In genomic region chr6:13261464-13261994, GRCh38 we compare ENCODE assay signal across 9 cellular contexts.
DNase-seq lines count a peak whose midpoint lies in the region; ATAC-seq and TF ChIP-seq lines count a peak whose summit lies in the region.
"Had no signal": no experiment of that assay in that cellular context is flagged by ENCODE, and none has a peak within 500 bp of the region (broad histone marks: within the 10 kb centered on the region; RNA-seq: fewer than 3 reads in every experiment).

No MANE protein-coding gene starts in this region.

- intact Hi-C loops in stomach (cut with DNase I; ENCODE audit: low total_unique reads): no loop called here
- intact Hi-C loops in dorsolateral prefrontal cortex (cut with DNase I): no loop called here
- intact Hi-C loops in activated T-helper 1 cell treated with anti-CD3 and anti-CD28 coated beads, Interleukin-12 subunit alpha, Interleukin-12 subunit beta, Interleukin-2, Interleukin-4 antibody, amounts not matched to agents 30 ng/mL and 10 ng/mL and 1 ng/mL, durations not matched to agents 14 hours and 24 hours and 36 hours (cut with micrococcal nuclease): no loop called here

- no peak for TF ChIP-seq EP300 in stomach (IDR thresholded peaks at IDR 0.05)

- peaks cover 0 to 3% (median 0%) of the 10 kb centered on the region in 11 experiments; a peak in 2 of 22 replicates for H4K20me1 ChIP-seq in BLaER1 treated with 17β-estradiol and CSF1 and Interleukin-3, amounts not matched to agents 10 nM and 100 nM

- H3K27me3 Mint-ChIP-seq in activated T-helper 1 cell treated with anti-CD3 and anti-CD28 coated beads, Interleukin-12 subunit alpha, Interleukin-12 subunit beta, Interleukin-2, Interleukin-4 antibody, amounts not matched to agents 30 ng/mL and 10 ng/mL and 1 ng/mL, durations not matched to agents 14 hours and 24 hours and 36 hours (ENCODE audit: insufficient read depth): no peaks in the 10 kb centered on the region

- peak; percentile 68 for ATAC-seq in GM19043 (IDR thresholded peaks at IDR 0.05; ENCODE audit: low read depth, unreplicated experiment)
- ATAC-seq in HG03095 (IDR thresholded peaks at IDR 0.05; ENCODE audit: unreplicated experiment): peak; percentile 61

- 0 out of 22 replicates have a peak, but pooled peaks cover 0 to 5% (median 0%) of the 10 kb centered on the region in 11 experiments for H3K27me3 ChIP-seq in BLaER1 treated with 17β-estradiol and CSF1 and Interleukin-3, amounts not matched to agents 10 nM and 100 nM
- H3K27me3 ChIP-seq in stomach (no peaks in the 10 kb centered on the region), dorsolateral prefrontal cortex (no peaks in the 10 kb centered on the region)

- peak overlapping the region in 7 of 11 experiments; percentile 13 to 70 (median 53); a peak in 12 of 22 replicates for H3K9ac ChIP-seq in BLaER1 treated with 17β-estradiol and CSF1 and Interleukin-3, amounts not matched to agents 10 nM and 100 nM

- no peak for TF ChIP-seq POLR2A in stomach (IDR thresholded peaks at IDR 0.05)

- 46 to 72% (median 63%) methylated on average over 1 of the region's 1 CpG for WGBS in stomach, 5 donors

- peaks cover 61 to 93% (median 76%) of the 10 kb centered on the region in 10 experiments for H3K4me1 ChIP-seq in BLaER1 treated with 17β-estradiol and CSF1 and Interleukin-3, amounts not matched to agents 10 nM and 100 nM
- peaks cover 0 to 5% (median 0%) of the 10 kb centered on the region in 4 donors for H3K4me1 ChIP-seq in stomach

- peaks cover 0 to 14% (median 5%) of the 10 kb centered on the region in 11 experiments; a peak in 10 of 22 replicates for H3K9me3 ChIP-seq in BLaER1 treated with 17β-estradiol and CSF1 and Interleukin-3, amounts not matched to agents 10 nM and 100 nM (replicated peaks in 1 of 11)
- no peaks in the 10 kb centered on the region for H3K9me3 ChIP-seq in stomach

- H3K27ac Mint-ChIP-seq in activated T-helper 1 cell treated with anti-CD3 and anti-CD28 coated beads, Interleukin-12 subunit alpha, Interleukin-12 subunit beta, Interleukin-2, Interleukin-4 antibody, amounts not matched to agents 30 ng/mL and 10 ng/mL and 1 ng/mL, durations not matched to agents 14 hours and 24 hours and 36 hours: no peak overlapping the region

- no peaks in the 10 kb centered on the region for H3K36me3 Mint-ChIP-seq in activated T-helper 1 cell treated with anti-CD3 and anti-CD28 coated beads, Interleukin-12 subunit alpha, Interleukin-12 subunit beta, Interleukin-2, Interleukin-4 antibody, amounts not matched to agents 30 ng/mL and 10 ng/mL and 1 ng/mL, durations not matched to agents 14 hours and 24 hours and 36 hours (ENCODE audit: low read depth)

- H3K4me2 ChIP-seq in BLaER1 treated with 17β-estradiol and CSF1 and Interleukin-3, amounts not matched to agents 10 nM and 100 nM: peak overlapping the region; percentile 73 to 95 (median 86)

- H3K9me3 Mint-ChIP-seq in activated T-helper 1 cell treated with anti-CD3 and anti-CD28 coated beads, Interleukin-12 subunit alpha, Interleukin-12 subunit beta, Interleukin-2, Interleukin-4 antibody, amounts not matched to agents 30 ng/mL and 10 ng/mL and 1 ng/mL, durations not matched to agents 14 hours and 24 hours and 36 hours: no peaks in the 10 kb centered on the region

- peak overlapping the region in 10 of 11 experiments; percentile 29 to 81 (median 72); a peak in 19 of 22 replicates for H3K27ac ChIP-seq in BLaER1 treated with 17β-estradiol and CSF1 and Interleukin-3, amounts not matched to agents 10 nM and 100 nM
- no peak overlapping the region for H3K27ac ChIP-seq in stomach
- H3K27ac ChIP-seq in dorsolateral prefrontal cortex: peak overlapping the region in 16 of 59 donors; percentile 5 to 51 (median 14)

- no peak overlapping the region for H3K4me3 Mint-ChIP-seq in activated T-helper 1 cell treated with anti-CD3 and anti-CD28 coated beads, Interleukin-12 subunit alpha, Interleukin-12 subunit beta, Interleukin-2, Interleukin-4 antibody, amounts not matched to agents 30 ng/mL and 10 ng/mL and 1 ng/mL, durations not matched to agents 14 hours and 24 hours and 36 hours

- peak overlapping the region in 5 of 10 experiments; percentile 7 to 44 (median 15); a peak in 5 of 20 replicates for H3K4me3 ChIP-seq in BLaER1 treated with 17β-estradiol and CSF1 and Interleukin-3, amounts not matched to agents 10 nM and 100 nM
- H3K4me3 ChIP-seq in stomach: no peak overlapping the region
- H3K4me3 ChIP-seq in dorsolateral prefrontal cortex: no peak overlapping the region

- H3K4me1 Mint-ChIP-seq in activated T-helper 1 cell treated with anti-CD3 and anti-CD28 coated beads, Interleukin-12 subunit alpha, Interleukin-12 subunit beta, Interleukin-2, Interleukin-4 antibody, amounts not matched to agents 30 ng/mL and 10 ng/mL and 1 ng/mL, durations not matched to agents 14 hours and 24 hours and 36 hours (ENCODE audit: low read depth): peaks cover 8% of the 10 kb centered on the region

- DNase-seq in SKM-1 (lab: John Stamatoyannopoulos, UW; ENCODE audit: unreplicated experiment): peak; percentile 89
- no peak for DNase-seq in stomach
- DNase-seq in dorsolateral prefrontal cortex: no peak
- DNase-seq in activated CD8-positive, alpha-beta memory T cell treated with anti-CD3 and anti-CD28 coated beads, Interleukin-2, amount 50 U/mL, for 4 hours: no peak
- DNase-seq in activated T-helper 1 cell treated with anti-CD3 and anti-CD28 coated beads, Interleukin-12 subunit alpha, Interleukin-12 subunit beta, Interleukin-2, Interleukin-4 antibody, amounts not matched to agents 30 ng/mL and 10 ng/mL and 1 ng/mL, durations not matched to agents 14 hours and 24 hours and 36 hours (ENCODE audit: low spot score): no peak
- DNase-seq: NCI-H510A treated with DMSO at 0.1 percent for 48 hours had no signal

- no peaks in the 10 kb centered on the region for H3K36me3 ChIP-seq in BLaER1 treated with 17β-estradiol and CSF1 and Interleukin-3, amounts not matched to agents 10 nM and 100 nM
- peaks cover 0 to 7% (median 0%) of the 10 kb centered on the region in 4 donors for H3K36me3 ChIP-seq in stomach

- no peak for TF ChIP-seq CTCF in stomach (IDR thresholded peaks at IDR 0.05)
- no peak for TF ChIP-seq CTCF in dorsolateral prefrontal cortex (IDR thresholded peaks at IDR 0.05 in 54 of 56, conservative IDR thresholded peaks at IDR 0.05 in 2 of 56; ENCODE audit: low read depth in 1 of 56, partially characterized antibody in 56 of 56)

Comparison
In these comparisons a context has a peak if more than half of its experiments do, and no peak if none do; other contexts are left out.
1. H3K27ac ChIP-seq: peak in BLaER1 treated with 17β-estradiol and CSF1 and Interleukin-3, amounts not matched to agents 10 nM and 100 nM (10 of 11); none in stomach (0 of 5).